ENCODE assay signal across 1 cellular context in the genomic region with DNA sequence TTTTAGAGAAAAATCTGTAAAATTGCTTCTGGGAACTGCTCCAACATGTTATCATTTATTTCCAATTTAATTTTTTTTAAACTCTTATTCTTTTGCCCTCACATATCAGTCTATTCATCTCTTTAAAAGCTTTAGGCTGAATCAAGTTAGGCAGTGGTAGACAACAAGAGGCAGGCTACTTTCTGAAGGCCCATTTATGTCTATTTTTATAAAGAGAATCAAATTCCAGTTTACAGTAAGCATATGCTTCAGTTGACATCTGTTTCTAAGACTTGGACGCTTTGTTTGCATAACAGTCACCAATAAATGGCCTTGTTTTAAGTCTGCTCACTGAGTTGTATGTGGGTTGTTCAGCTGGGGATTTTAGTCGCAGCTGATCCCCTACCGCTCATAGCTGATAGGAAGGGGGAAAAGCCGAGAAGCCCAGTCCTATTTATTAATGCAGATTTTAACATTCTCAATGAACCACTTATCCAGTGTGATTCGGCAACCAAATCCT.
TF ChIP-seq lines count a peak whose summit lies in the region.

No MANE protein-coding gene starts in this region.

TF ChIP-seq in WTC11, 78 proteins besides CTCF, POLR2A, EP300 and RAD21 (continued from another document):
- no peak for TF ChIP-seq STAT6 (CRISPR knock-in tag; conservative IDR thresholded peaks at IDR 0.05; ENCODE audit: low read depth)
- no peak for TF ChIP-seq ZNF121 (CRISPR knock-in tag; IDR thresholded peaks at IDR 0.05)
- TF ChIP-seq, protein P1, sequence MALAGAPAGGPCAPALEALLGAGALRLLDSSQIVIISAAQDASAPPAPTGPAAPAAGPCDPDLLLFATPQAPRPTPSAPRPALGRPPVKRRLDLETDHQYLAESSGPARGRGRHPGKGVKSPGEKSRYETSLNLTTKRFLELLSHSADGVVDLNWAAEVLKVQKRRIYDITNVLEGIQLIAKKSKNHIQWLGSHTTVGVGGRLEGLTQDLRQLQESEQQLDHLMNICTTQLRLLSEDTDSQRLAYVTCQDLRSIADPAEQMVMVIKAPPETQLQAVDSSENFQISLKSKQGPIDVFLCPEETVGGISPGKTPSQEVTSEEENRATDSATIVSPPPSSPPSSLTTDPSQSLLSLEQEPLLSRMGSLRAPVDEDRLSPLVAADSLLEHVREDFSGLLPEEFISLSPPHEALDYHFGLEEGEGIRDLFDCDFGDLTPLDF (CRISPR knock-in tag; IDR thresholded peaks at IDR 0.05), result no peak
- no peak for TF ChIP-seq ATF3 (CRISPR knock-in tag; conservative IDR thresholded peaks at IDR 0.05)
- no peak for TF ChIP-seq RELA (CRISPR knock-in tag; IDR thresholded peaks at IDR 0.05; ENCODE audit: borderline replicate concordance)
- TF ChIP-seq ERG (CRISPR knock-in tag; IDR thresholded peaks at IDR 0.05), result no peak
- TF ChIP-seq TCF7 (CRISPR knock-in tag; IDR thresholded peaks at IDR 0.05; ENCODE audit: low read depth), result no peak
- no peak for TF ChIP-seq MXD4 (CRISPR knock-in tag; IDR thresholded peaks at IDR 0.05; ENCODE audit: borderline replicate concordance)
- TF ChIP-seq ATF6 (CRISPR knock-in tag; IDR thresholded peaks at IDR 0.05), result no peak
- TF ChIP-seq MAX (CRISPR knock-in tag; IDR thresholded peaks at IDR 0.05), result no peak
